26 cellular contexts compared by ENCODE assay signal in the genomic region with DNA sequence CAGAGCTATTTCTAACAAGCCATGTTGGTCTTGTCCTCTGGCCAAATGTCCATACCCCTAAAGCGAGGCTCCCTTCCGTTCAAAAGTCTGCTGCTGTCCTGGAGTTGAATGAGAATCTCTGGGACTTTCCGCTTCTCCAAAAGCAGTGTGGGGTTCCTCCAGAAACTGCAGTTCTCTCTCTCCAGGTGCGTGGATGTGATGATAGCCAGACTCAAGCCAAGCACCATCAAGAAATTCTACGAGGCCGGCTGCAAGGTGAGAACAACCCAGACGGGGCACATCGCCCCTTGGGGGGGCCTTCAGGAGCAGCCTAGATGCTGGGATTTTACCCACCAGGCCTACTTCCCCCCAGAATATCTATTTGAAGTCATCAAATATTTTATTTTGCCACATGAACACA. TPM values are rescaled to one million over a fixed set of nuclear protein-coding genes. Genes with fewer than 3 reads are reported as not detected.
"Had no signal": no experiment of that assay in that cellular context is flagged by ENCODE, and none has a peak within 500 bp of the region (broad histone marks: within the 10 kb centered on the region; RNA-seq: fewer than 3 reads in every experiment).

No MANE protein-coding gene starts in this region.

- H3K9me3 ChIP-seq: MG63, SK-N-SH had no signal

- DNase-seq: IMR-90, Karpas-422, KG1, MG63, NCI-H1092, NCI-H1105 treated with DMSO at 0.1 percent for 48 hours, NCI-H1417 treated with DMSO at 0.1 percent for 48 hours, NCI-H146, NCI-H1694 treated with DMSO at 0.1 percent for 48 hours, NCI-H1930, NCI-H2081, NCI-H2107, NCI-H2171, NCI-H226, NCI-H446, NCI-H510A, NCI-H69, NCI-H774, OCI-M1, PC-9, Right ventricle myocardium superior, RPMI8226, SK-N-SH, SW 1271 had no signal

- H3K27ac ChIP-seq: PC-9 had no signal

- H3K36me3 ChIP-seq: MG63 had no signal

- H3K9ac ChIP-seq: SK-N-SH had no signal

- H3K4me3 ChIP-seq: MG63, PC-9 had no signal

- H3K27me3 ChIP-seq: MG63 had no signal

RNA-seq across cellular contexts. Expression of gene BTBD16, which starts 26.5 kb away (rescaled TPM):
- total RNA-seq: HT1080, IMR-90, Right ventricle myocardium superior, SK-MEL-5 had no signal
